ENCODE assay signal across 8 cellular contexts in the genomic region with DNA sequence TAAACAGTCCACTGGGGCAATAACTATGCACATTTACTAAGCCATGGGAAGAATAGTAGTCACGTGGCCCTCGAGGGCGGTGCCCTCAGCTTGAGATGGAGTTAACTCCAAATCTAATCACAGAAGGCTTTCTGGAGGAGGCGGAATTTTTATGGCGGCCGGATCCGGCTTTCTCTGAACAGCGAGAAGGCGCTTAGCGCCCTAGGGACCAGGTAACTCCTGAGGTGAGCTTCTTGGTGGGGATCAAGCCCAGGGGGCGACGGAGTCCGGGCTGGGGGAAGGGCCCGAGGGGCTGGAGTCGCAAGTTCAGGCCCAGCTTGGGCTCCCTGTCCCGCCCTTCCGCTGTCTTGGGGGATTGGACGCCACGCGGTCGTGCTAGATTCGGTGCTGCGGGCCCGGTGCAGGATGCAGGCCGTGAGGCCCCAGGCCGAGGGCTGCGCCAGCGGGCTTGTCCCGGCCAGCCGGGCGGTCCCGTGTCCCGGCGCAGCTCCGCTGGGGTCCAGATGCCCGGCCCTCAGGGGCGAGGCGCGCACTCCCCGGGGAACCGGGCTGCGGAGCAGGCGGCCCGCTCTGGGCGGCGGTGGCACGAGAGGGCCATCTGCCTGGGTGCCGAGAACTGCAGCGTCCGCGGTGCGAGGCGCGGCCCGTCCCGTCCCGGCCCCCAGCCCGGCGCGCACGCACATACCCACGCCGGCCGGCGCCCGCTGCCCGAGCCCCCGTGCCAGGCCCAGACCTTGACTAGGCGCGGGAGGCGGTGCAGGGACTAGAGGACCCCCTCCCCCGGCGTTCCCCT. TPM values are rescaled to one million over a fixed set of nuclear protein-coding genes. Genes with fewer than 3 reads are reported as not detected.
DNase-seq lines count a peak whose midpoint lies in the region; ATAC-seq and TF ChIP-seq lines count a peak whose summit lies in the region.
"Had no signal": no experiment of that assay in that cellular context is flagged by ENCODE, and none has a peak within 500 bp of the region (broad histone marks: within the 10 kb centered on the region; RNA-seq: fewer than 3 reads in every experiment).

No MANE protein-coding gene starts in this region.

- peak; percentile 87 for DNase-seq in chondrocyte (ENCODE audit: low spot score)
- no peak for DNase-seq in lung (ENCODE audit: low spot score)
- DNase-seq in GM10266 (ENCODE audit: extremely low spot score): no peak
- no peak for DNase-seq in NCI-H2107 (lab: John Stamatoyannopoulos, UW)
- DNase-seq: PC-9 had no signal

- TF ChIP-seq CTCF in OCI-LY3 (IDR thresholded peaks at IDR 0.05; ENCODE audit: low read depth, low read length) (no peak), chondrocyte (IDR thresholded peaks at IDR 0.05) (no peak), lung (IDR thresholded peaks at IDR 0.05; ENCODE audit: control extremely low read depth, extremely low read depth) (no peak), GM10266 (IDR thresholded peaks at IDR 0.05; ENCODE audit: control insufficient read depth, insufficient read depth, low read depth, missing control alignments) (no peak)

- peaks cover 30% of the 10 kb centered on the region for H3K79me2 ChIP-seq in OCI-LY3 (ENCODE audit: low read length)

- no peaks in the 10 kb centered on the region for H3K27me3 Mint-ChIP-seq in chondrocyte (ENCODE audit: low read depth)

- ATAC-seq in lung (ENCODE audit: insufficient read depth, low FRiP score) (no peak), GM19455 (IDR thresholded peaks at IDR 0.05; ENCODE audit: unreplicated experiment) (no peak)

- peaks cover 20% of the 10 kb centered on the region for H3K36me3 ChIP-seq in OCI-LY3 (replicated peaks; ENCODE audit: low read depth, low read length)
- H3K36me3 ChIP-seq in lung (ENCODE audit: control insufficient read depth in 2 of 2, insufficient read depth in 2 of 2, low read length in 2 of 2): peaks cover 0 to 3% of the 10 kb centered on the region in 2 donors
- peaks cover 7 to 17% (median 11%) of the 10 kb centered on the region in 5 donors for H3K36me3 ChIP-seq in subcutaneous abdominal adipose tissue (ENCODE audit: control insufficient read depth in 5 of 5, insufficient read depth in 5 of 5, low read length in 5 of 5)

- 0 out of 2 replicates have a peak overlapping the region, but pooled peaks have one; percentile 78 for H3K4me2 ChIP-seq in OCI-LY3 (ENCODE audit: low read length)
- H3K4me2 ChIP-seq: PC-9 had no signal

- no peak overlapping the region for H3K27ac Mint-ChIP-seq in chondrocyte (ENCODE audit: unreplicated experiment)

- H3K9me3 Mint-ChIP-seq in chondrocyte (ENCODE audit: low read depth): no peaks in the 10 kb centered on the region

- H3K4me1 Mint-ChIP-seq in chondrocyte (ENCODE audit: low read depth): peaks cover 39% of the 10 kb centered on the region

- WGBS in lung, 2 donors: 79 to 80% methylated on average over 66 to 73 of the region's 73 CpGs

- peaks cover 11% of the 10 kb centered on the region for H3K36me3 Mint-ChIP-seq in chondrocyte (ENCODE audit: low read depth)

- H4K20me1 ChIP-seq in OCI-LY3 (ENCODE audit: insufficient read depth, low read length): no peaks in the 10 kb centered on the region

- no peak overlapping the region for H3K4me3 Mint-ChIP-seq in chondrocyte (ENCODE audit: unreplicated experiment)

- H3K4me1 ChIP-seq in OCI-LY3 (ENCODE audit: low read length): peaks cover 26% of the 10 kb centered on the region
- H3K4me1 ChIP-seq in lung (ENCODE audit: control insufficient read depth in 2 of 2, insufficient read depth in 2 of 2, low read length in 2 of 2): peaks cover 11 to 13% of the 10 kb centered on the region in 2 donors
- H3K4me1 ChIP-seq in subcutaneous abdominal adipose tissue (ENCODE audit: control insufficient read depth in 5 of 5, insufficient read depth in 5 of 5, low read length in 5 of 5): peaks cover 7 to 60% (median 34%) of the 10 kb centered on the region in 5 donors

- H3K27me3 ChIP-seq in OCI-LY3 (ENCODE audit: low read depth, low read length): no peaks in the 10 kb centered on the region
- H3K27me3 ChIP-seq in lung (ENCODE audit: control insufficient read depth, insufficient read depth): no peaks in the 10 kb centered on the region
- H3K27me3 ChIP-seq in subcutaneous abdominal adipose tissue (ENCODE audit: control insufficient read depth in 5 of 5, insufficient read depth in 4 of 5, low read length in 5 of 5): no peaks in the 10 kb centered on the region

- 0 out of 2 replicates have a peak overlapping the region, but pooled peaks have one; percentile 77 for H3K4me3 ChIP-seq in OCI-LY3 (ENCODE audit: low read length)
- no peak overlapping the region for H3K4me3 ChIP-seq in lung
- peak overlapping the region in 3 of 5 donors; percentile 8 to 74 (median 74) for H3K4me3 ChIP-seq in subcutaneous abdominal adipose tissue (ENCODE audit: low read depth in 1 of 5, low read length in 5 of 5)
- H3K4me3 ChIP-seq: PC-9 had no signal

- H3K9ac ChIP-seq in OCI-LY3 (ENCODE audit: low read length): no peak overlapping the region
- H3K9ac ChIP-seq in subcutaneous abdominal adipose tissue (ENCODE audit: low read length in 5 of 5): no peak overlapping the region

- H3K27ac ChIP-seq in OCI-LY3 (ENCODE audit: low read length) (no peak overlapping the region), lung (ENCODE audit: low read depth in 1 of 2, low read length in 1 of 2) (peak overlapping the region; percentile 84 to 96), subcutaneous abdominal adipose tissue (ENCODE audit: low read depth, low read length) (no peak overlapping the region)
- H3K27ac ChIP-seq: PC-9 had no signal

- no peak overlapping the region for H2AFZ ChIP-seq in OCI-LY3 (ENCODE audit: low read depth, low read length)
- H2AFZ ChIP-seq: PC-9 had no signal

- H3K9me3 ChIP-seq in OCI-LY3 (ENCODE audit: insufficient read depth, low read length): no peaks in the 10 kb centered on the region
- H3K9me3 ChIP-seq in lung (ENCODE audit: control insufficient read depth in 2 of 2, insufficient read depth in 1 of 2, low read length in 1 of 2): no peaks in the 10 kb centered on the region
- no peaks in the 10 kb centered on the region for H3K9me3 ChIP-seq in subcutaneous abdominal adipose tissue (ENCODE audit: control insufficient read depth in 5 of 5, low read length in 5 of 5)

RNA-seq across cellular contexts. Expression of a gene that starts 1.7 kb away (rescaled TPM):
- total RNA-seq in chondrocyte (64.0 to 77.0 TPM (median 67.3 TPM) in 3 replicates), lung (10 to 100 TPM; 74.3 to 81.7 TPM)
- 10 to 100 TPM in 1 of 2 donors, 1 to 10 TPM in 1; 8.0 to 12.1 TPM for polyA plus RNA-seq in lung

RNA-seq across cellular contexts. Expression of a gene that starts 45.2 kb away (rescaled TPM):
- 0.27 to 1.9 TPM (median 1.1 TPM) in 3 replicates for total RNA-seq in chondrocyte
- 100 to 1,000 TPM in 1 of 2 donors, 10 to 100 TPM in 1; 52.0 to 106 TPM for total RNA-seq in lung
- 10 to 100 TPM; 20.9 to 35.7 TPM for polyA plus RNA-seq in lung

Comparison
In these comparisons a context has a peak if more than half of its experiments do, and no peak if none do; other contexts are left out.
1. H3K27ac ChIP-seq: peak in lung (2 of 2); none in OCI-LY3 (single experiment) and subcutaneous abdominal adipose tissue (single experiment).
2. RNA of a gene that starts 45.2 kb away (total RNA-seq): 52.0 to 106 TPM in lung; 0.27 to 1.9 TPM in chondrocyte; every median in the first group is over 10 times any median in the second.